In genomic region chr9:130110596-130111021, GRCh38 we compare ENCODE assay signal across 14 cellular contexts. TPM values are rescaled to one million over a fixed set of nuclear protein-coding genes. Genes with fewer than 3 reads are reported as not detected.
DNase-seq lines count a peak whose midpoint lies in the region; ATAC-seq and TF ChIP-seq lines count a peak whose summit lies in the region.
"Had no signal": no experiment of that assay in that cellular context is flagged by ENCODE, and none has a peak within 500 bp of the region (broad histone marks: within the 10 kb centered on the region; RNA-seq: fewer than 3 reads in every experiment).

No MANE protein-coding gene starts in this region.

- TF ChIP-seq RAD21 in SK-N-SH (IDR thresholded peaks at IDR 0.05; ENCODE audit: low read length) = no peak

- ATAC-seq in HG03095 (IDR thresholded peaks at IDR 0.05; ENCODE audit: unreplicated experiment) (no peak), GM19397 (IDR thresholded peaks at IDR 0.05; ENCODE audit: unreplicated experiment) (no peak)
- ATAC-seq: activated T-cell treated with anti-CD3 and anti-CD28 coated beads, Interleukin-2, amount 50 U/mL, for 4 hours; pancreas had no signal

- peaks cover 0 to 18% of the 10 kb centered on the region in 2 experiments; a peak in 1 of 4 replicates for H3K4me1 ChIP-seq in SK-N-SH (ENCODE audit: control insufficient read depth in 1 of 2, insufficient read depth in 2 of 2, low read depth in 1 of 2, low read length in 1 of 2)
- H3K4me1 ChIP-seq in sigmoid colon = peaks cover 0 to 74% (median 54%) of the 10 kb centered on the region in 4 donors
- H3K4me1 ChIP-seq: pancreas had no signal

- TF ChIP-seq POLR2A in sigmoid colon (IDR thresholded peaks at IDR 0.05) = no peak

- CTCF ChIA-PET in SK-N-SH (lab: Yijun Ruan, JAX) = interaction anchor here (1.2 kb wide), 1 partner anchor 126 kb away, joined by 6 read pairs; no protein-coding TSS in a partner anchor

- H3K9me3 ChIP-seq in SK-N-SH (no peaks in the 10 kb centered on the region), sigmoid colon (no peaks in the 10 kb centered on the region)
- H3K9me3 ChIP-seq: pancreas, vagina had no signal

- POLR2A ChIA-PET in SK-N-SH (lab: Yijun Ruan, JAX) = no interaction called here

- H3F3A ChIP-seq in SK-N-SH (replicated peaks; ENCODE audit: insufficient read depth) = peaks cover 3% of the 10 kb centered on the region

- no peaks in the 10 kb centered on the region for H3K79me2 ChIP-seq in SK-N-SH (ENCODE audit: insufficient read depth)

- H3K36me3 ChIP-seq in SK-N-SH (replicated peaks in 1 of 2; ENCODE audit: control insufficient read depth in 1 of 2, insufficient read depth in 2 of 2, low read length in 1 of 2) (peaks cover 20 to 25% of the 10 kb centered on the region in 2 experiments), sigmoid colon (peaks cover 0 to 20% (median 2%) of the 10 kb centered on the region in 4 donors)

- peak overlapping the region; percentile 58; the same call in 1 of the 2 replicates for H3K4me2 ChIP-seq in SK-N-SH

- H3K27ac ChIP-seq in SK-N-SH (ENCODE audit: low read depth in 2 of 2, low read length in 1 of 2) = peak overlapping the region in 1 of 2 experiments; percentile 87; a peak in 3 of 4 replicates
- H3K27ac ChIP-seq in sigmoid colon = peak overlapping the region in 3 of 4 donors; percentile 88 to 90 (median 90)
- H3K27ac ChIP-seq: pancreas, vagina had no signal

- no peak for TF ChIP-seq CTCF in SK-N-SH (IDR thresholded peaks at IDR 0.05)
- TF ChIP-seq CTCF in fibroblast of mammary gland (conservative IDR thresholded peaks at IDR 0.05; ENCODE audit: control insufficient read depth, insufficient read depth, low read depth, low read length) = no peak
- TF ChIP-seq CTCF in sigmoid colon (IDR thresholded peaks at IDR 0.05) = no peak

- no peak overlapping the region for H2AFZ ChIP-seq in SK-N-SH (ENCODE audit: low read depth)

- TF ChIP-seq EP300 in SK-N-SH (IDR thresholded peaks at IDR 0.05; ENCODE audit: borderline replicate concordance in 1 of 2, low read depth in 1 of 2, low read length in 1 of 2) (no peak), sigmoid colon (IDR thresholded peaks at IDR 0.05) (no peak)

- no peak overlapping the region for H3K4me3 ChIP-seq in SK-N-SH (ENCODE audit: low read depth in 2 of 2, low read length in 1 of 2)
- H3K4me3 ChIP-seq in fibroblast of mammary gland (ENCODE audit: control insufficient read depth, low read depth, low read length) = no peak overlapping the region
- H3K4me3 ChIP-seq in sigmoid colon = no peak overlapping the region
- H3K4me3 ChIP-seq: pancreas, vagina had no signal

- 50% methylated on average over 5 of the region's 7 CpGs for WGBS in SK-N-SH (ENCODE audit: low lambda C conversion rate)
- 93% methylated on average over 7 of the region's 7 CpGs for WGBS in sigmoid colon, 2 donors

- intact Hi-C loops in sigmoid colon (cut with DNase I) = loop anchor here (5.0 to 10.0 kb wide), 2 partner anchors 82 to 334 kb away; partner anchors contain the start of gene ASS1

- H4K20me1 ChIP-seq in SK-N-SH (ENCODE audit: insufficient read depth) = no peaks in the 10 kb centered on the region

- peak overlapping the region; percentile 18; the same call in 1 of the 2 replicates for H3K9ac ChIP-seq in SK-N-SH

- H3K27me3 ChIP-seq in SK-N-SH (ENCODE audit: insufficient read depth) = no peaks in the 10 kb centered on the region
- H3K27me3 ChIP-seq in sigmoid colon = no peaks in the 10 kb centered on the region
- H3K27me3 ChIP-seq: pancreas, vagina had no signal

- no peaks in the 10 kb centered on the region for H3K9me2 ChIP-seq in SK-N-SH

- peak; percentile 36 for DNase-seq in ELR (ENCODE audit: low read depth)
- DNase-seq in SK-N-SH = no peak
- DNase-seq in fibroblast of mammary gland (ENCODE audit: low read depth) = peak; percentile 49
- DNase-seq in sigmoid colon = no peak
- no peak for DNase-seq in CD1c-positive myeloid dendritic cell (ENCODE audit: extremely low spot score)
- DNase-seq in NCI-H1436 treated with DMSO at 0.1 percent for 48 hours (lab: John Stamatoyannopoulos, UW) = no peak
- DNase-seq: activated CD4-positive, alpha-beta T cell treated with anti-CD3 and anti-CD28 coated beads for 1 hour; activated T-cell treated with anti-CD3 and anti-CD28 coated beads, Interleukin-2, amount 50 U/mL, for 4 hours; midbrain; NCI-H1105; pancreas had no signal

TF ChIP-seq in SK-N-SH, 30 proteins besides CTCF, POLR2A, EP300 and RAD21:
- no peak for TF ChIP-seq GABPA (IDR thresholded peaks at IDR 0.05; ENCODE audit: low read depth)
- no peak for TF ChIP-seq USF2 (IDR thresholded peaks at IDR 0.05; ENCODE audit: borderline replicate concordance, low read depth, low read length)
- no peak for TF ChIP-seq NRF1 (IDR thresholded peaks at IDR 0.05; ENCODE audit: low read depth, low read length)
- peak; percentile 34; the same call in 1 of the 2 replicates for TF ChIP-seq PBX3 (IDR thresholded peaks at IDR 0.05)
- TF ChIP-seq GATA2 (CRISPR knock-in tag; IDR thresholded peaks at IDR 0.05) = no peak
- TF ChIP-seq FOSL2 (IDR thresholded peaks at IDR 0.05; ENCODE audit: borderline replicate concordance, low read depth) = peak; percentile 42; the same call in 1 of the 2 replicates

RNA-seq across cellular contexts. Expression of gene GPR107, which starts 56.9 kb away (rescaled TPM):
- polyA plus RNA-seq in SK-N-SH (2012; rRNA removed) (23.0 and 29.9 TPM in 2 replicates), sigmoid colon (10 to 100 TPM in 1 of 3 donors, 1 to 10 TPM in 2; 3.6 to 34.1 (median 3.7) TPM)
- 20.9 and 24.6 TPM in 2 replicates for polyA plus RNA-seq in SK-N-SH (2012; cell fraction: cytosol; rRNA removed)
- 20.5 and 35.5 TPM in 2 replicates for polyA plus RNA-seq in SK-N-SH (2012; cell fraction: nucleus; rRNA removed)
- total RNA-seq in sigmoid colon = 10 to 100 TPM; 18.9 to 27.7 (median 21.6) TPM

Comparison
In these comparisons a context has a peak if more than half of its experiments do, and no peak if none do; other contexts are left out.
1. DNase-seq: peak in ELR (single experiment) and fibroblast of mammary gland (single experiment); none in SK-N-SH (single experiment), sigmoid colon (single experiment), CD1c-positive myeloid dendritic cell (single experiment) and NCI-H1436 treated with DMSO at 0.1 percent for 48 hours (single experiment).